In the genomic region with DNA sequence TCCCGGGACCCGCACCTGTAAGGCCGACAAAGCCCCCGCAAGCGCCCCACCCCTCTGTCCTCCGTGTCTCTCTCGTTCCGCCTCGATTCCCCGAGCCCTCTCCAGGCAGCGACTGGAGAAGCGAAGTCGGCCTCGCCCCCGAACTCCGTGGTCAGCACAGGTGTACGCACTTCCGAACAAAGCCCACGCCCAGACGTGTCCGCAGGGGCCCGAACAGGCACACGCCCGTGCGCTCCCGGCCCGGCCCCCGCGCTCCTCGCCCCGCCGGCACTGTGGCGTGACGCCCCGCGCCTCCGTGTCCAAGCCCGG, we compare ENCODE assay signal across 1 cellular context.
TF ChIP-seq lines count a peak whose summit lies in the region.

No MANE protein-coding gene starts in this region.

TF ChIP-seq in HepG2, 621 proteins besides CTCF, POLR2A, EP300 and RAD21 (continued from another document):
- TF ChIP-seq TEAD2 (CRISPR knock-in tag; IDR thresholded peaks at IDR 0.05) (no peak), XBP1 (CRISPR knock-in tag; IDR thresholded peaks at IDR 0.05) (no peak), ZNF629 (CRISPR knock-in tag; conservative IDR thresholded peaks at IDR 0.05) (no peak), ARNT2 (CRISPR knock-in tag; IDR thresholded peaks at IDR 0.05; ENCODE audit: low read depth) (no peak), KAT8 (CRISPR knock-in tag; IDR thresholded peaks at IDR 0.05) (no peak), BRCA1 (CRISPR knock-in tag; IDR thresholded peaks at IDR 0.05) (no peak), FOXJ3 (CRISPR knock-in tag; IDR thresholded peaks at IDR 0.05; ENCODE audit: borderline replicate concordance) (no peak), GMEB2 (CRISPR knock-in tag; IDR thresholded peaks at IDR 0.05; ENCODE audit: low read depth) (no peak), ZNF746 (CRISPR knock-in tag; IDR thresholded peaks at IDR 0.05) (no peak), PAWR (CRISPR knock-in tag; IDR thresholded peaks at IDR 0.05; ENCODE audit: borderline replicate concordance) (no peak)
